Comparison of ENCODE assay signal across 27 cellular contexts in the genomic region with DNA sequence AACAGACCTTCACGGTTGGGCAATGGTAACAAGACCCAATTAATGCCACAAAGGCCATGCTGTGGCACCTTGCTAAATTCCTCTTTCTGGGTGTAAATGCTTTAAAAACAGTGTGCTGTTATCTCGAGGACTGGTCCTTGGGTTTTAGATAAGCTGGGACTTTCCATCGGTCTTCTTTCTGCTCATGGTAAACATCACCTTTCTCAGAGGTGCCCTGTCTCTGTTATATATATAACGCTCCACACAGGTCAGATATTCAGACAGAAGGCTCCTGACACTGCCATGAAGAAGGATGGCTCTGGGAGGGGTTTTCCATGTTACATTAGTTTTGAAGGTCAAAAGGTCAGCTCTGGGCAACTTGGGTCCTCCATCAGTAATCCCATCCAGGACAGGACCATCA.
"Had no signal": no experiment of that assay in that cellular context is flagged by ENCODE, and none has a peak within 500 bp of the region (broad histone marks: within the 10 kb centered on the region; RNA-seq: fewer than 3 reads in every experiment).

No MANE protein-coding gene starts in this region.

- H3K9me3 ChIP-seq: left ventricle myocardium inferior, mucosa of descending colon, pancreas, prostate gland, tibial nerve, upper lobe of left lung, vagina had no signal

- H3K4me1 Mint-ChIP-seq: naive thymus-derived CD4-positive, alpha-beta T cell; neural crest cell; stimulated activated effector memory CD8-positive, alpha-beta T cell treated with anti-CD3 and anti-CD28 coated beads, Interleukin-12 subunit alpha, Interleukin-12 subunit beta, amount 100 ng/mL, for 72 hours had no signal

- H3K27me3 ChIP-seq: hepatocyte, pancreas, tibial nerve, upper lobe of left lung, vagina had no signal

- H3K4me1 ChIP-seq: left ventricle myocardium inferior, prostate gland had no signal

- H3K4me3 ChIP-seq: hepatocyte, left ventricle myocardium inferior, lung, mucosa of descending colon, pancreas, prostate gland, skin epidermis, tibial nerve, upper lobe of left lung, vagina had no signal

- FAIRE-seq: pancreas had no signal

- ATAC-seq: mucosa of descending colon; naive thymus-derived CD4-positive, alpha-beta T cell; natural killer cell treated with Interleukin-12 subunit alpha and Interleukin-12 subunit beta and Interleukin-15 and Interleukin-18, amount 100 ng/mL, for 72 hours; right cardiac atrium; sciatic nerve; stimulated activated effector memory CD8-positive, alpha-beta T cell treated with anti-CD3 and anti-CD28 coated beads, Interleukin-12 subunit alpha, Interleukin-12 subunit beta, amount 100 ng/mL, for 72 hours had no signal

- H3K27ac Mint-ChIP-seq: naive thymus-derived CD4-positive, alpha-beta T cell; natural killer cell treated with Interleukin-12 subunit alpha and Interleukin-12 subunit beta and Interleukin-15 and Interleukin-18, amount 100 ng/mL, for 72 hours; stimulated activated effector memory CD8-positive, alpha-beta T cell treated with anti-CD3 and anti-CD28 coated beads, Interleukin-12 subunit alpha, Interleukin-12 subunit beta, amount 100 ng/mL, for 72 hours; stimulated activated naive CD8-positive, alpha-beta T cell treated with anti-CD3 and anti-CD28 coated beads, Interleukin-15, Interleukin-2, amounts not matched to agents 100 ng/mL and 50 ng/mL, for 24 hours had no signal

- H3K4me3 Mint-ChIP-seq: naive thymus-derived CD4-positive, alpha-beta T cell; natural killer cell treated with Interleukin-12 subunit alpha and Interleukin-12 subunit beta and Interleukin-15 and Interleukin-18, amount 100 ng/mL, for 72 hours; neural crest cell; stimulated activated effector memory CD8-positive, alpha-beta T cell treated with anti-CD3 and anti-CD28 coated beads, Interleukin-12 subunit alpha, Interleukin-12 subunit beta, amount 100 ng/mL, for 72 hours; stimulated activated naive CD8-positive, alpha-beta T cell treated with anti-CD3 and anti-CD28 coated beads, Interleukin-15, Interleukin-2, amounts not matched to agents 100 ng/mL and 50 ng/mL, for 24 hours had no signal

- H3K4me2 ChIP-seq: hepatocyte had no signal

- H3K79me2 ChIP-seq: hepatocyte had no signal

- H3K36me3 Mint-ChIP-seq: naive thymus-derived CD4-positive, alpha-beta T cell; natural killer cell treated with Interleukin-12 subunit alpha and Interleukin-12 subunit beta and Interleukin-15 and Interleukin-18, amount 100 ng/mL, for 72 hours; stimulated activated effector memory CD8-positive, alpha-beta T cell treated with anti-CD3 and anti-CD28 coated beads, Interleukin-12 subunit alpha, Interleukin-12 subunit beta, amount 100 ng/mL, for 72 hours had no signal

- H3K27ac ChIP-seq: hepatocyte, left ventricle myocardium inferior, pancreas, prostate gland, skin epidermis, tibial nerve, upper lobe of left lung, vagina had no signal

- H2AFZ ChIP-seq: hepatocyte had no signal

- H3K9me3 Mint-ChIP-seq: naive thymus-derived CD4-positive, alpha-beta T cell; natural killer cell treated with Interleukin-12 subunit alpha and Interleukin-12 subunit beta and Interleukin-15 and Interleukin-18, amount 100 ng/mL, for 72 hours; stimulated activated effector memory CD8-positive, alpha-beta T cell treated with anti-CD3 and anti-CD28 coated beads, Interleukin-12 subunit alpha, Interleukin-12 subunit beta, amount 100 ng/mL, for 72 hours; stimulated activated naive CD8-positive, alpha-beta T cell treated with anti-CD3 and anti-CD28 coated beads, Interleukin-15, Interleukin-2, amounts not matched to agents 100 ng/mL and 50 ng/mL, for 24 hours had no signal

- H3K36me3 ChIP-seq: left ventricle myocardium inferior, pancreas, prostate gland, tibial nerve, upper lobe of left lung, vagina had no signal

- DNase-seq: islet precursor cell; left ventricle myocardium inferior; midbrain; mucosa of descending colon; naive thymus-derived CD4-positive, alpha-beta T cell; nucleus accumbens; pancreas; posterior cingulate gyrus; retina; right cardiac atrium; stimulated activated CD4-positive, alpha-beta T cell treated with anti-CD3 and anti-CD28 coated beads, Interleukin-12 subunit alpha, Interleukin-12 subunit beta, amount 100 ng/mL, for 4 hours; stimulated activated CD4-positive, alpha-beta T cell treated with anti-CD3 and anti-CD28 coated beads, Interleukin-15, amount 100 ng/mL, for 24 hours; stimulated activated CD4-positive, alpha-beta T cell treated with anti-CD3 and anti-CD28 coated beads, Interleukin-2, amount 100 ng/mL, for 24 hours; stimulated activated CD4-positive, alpha-beta T cell treated with anti-CD3 and anti-CD28 coated beads, Interleukin-4, amount 100 ng/mL, for 1 hour; stimulated activated naive CD4-positive, alpha-beta T cell; upper lobe of left lung had no signal
